8 cellular contexts compared by ENCODE assay signal in the genomic region with DNA sequence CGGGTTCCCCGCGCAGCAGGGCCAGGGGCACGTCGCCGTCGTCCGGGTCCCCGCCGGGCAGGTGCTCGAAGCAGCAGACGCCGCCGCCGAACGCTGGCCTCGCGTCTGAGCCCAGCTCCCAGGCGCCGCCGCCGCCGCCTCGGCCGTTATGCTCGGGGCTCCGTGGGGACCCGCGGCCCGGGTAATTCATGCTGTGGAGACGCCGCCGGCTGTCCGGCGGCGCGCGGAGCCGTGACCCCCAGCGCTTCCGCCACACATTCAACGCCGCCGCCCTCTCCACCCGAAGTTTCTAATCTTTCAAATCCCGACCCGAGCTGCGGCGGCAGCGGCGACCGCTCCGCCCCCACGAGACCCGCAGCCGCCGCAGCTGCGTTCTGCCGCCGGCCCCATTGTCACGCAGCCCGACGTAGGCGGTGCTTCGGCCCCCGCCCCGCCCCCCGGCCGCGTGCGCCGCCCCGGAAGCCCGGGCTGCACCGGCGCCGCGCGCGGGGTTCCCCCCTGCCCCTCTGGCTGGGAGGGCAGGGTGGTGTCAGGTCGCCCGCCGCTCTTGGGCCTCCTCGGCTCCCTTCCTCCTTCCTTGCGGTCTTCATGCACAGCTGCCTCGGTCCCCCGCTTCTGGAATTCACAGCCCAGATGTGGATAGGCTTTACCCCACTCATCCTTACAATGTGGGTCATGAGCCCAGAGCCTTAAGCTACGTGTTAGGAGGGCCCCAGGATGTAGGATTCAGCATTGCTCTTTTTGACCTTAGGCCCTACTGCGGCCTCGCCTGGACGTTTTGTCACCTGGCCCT. TPM values are rescaled to one million over a fixed set of nuclear protein-coding genes. Genes with fewer than 3 reads are reported as not detected.
DNase-seq lines count a peak whose midpoint lies in the region; ATAC-seq, FAIRE-seq and TF ChIP-seq lines count a peak whose summit lies in the region.

DDHD1 (minus strand) TSS at position 415 of the 793 bp plus-strand sequence; CDS start at position 190, 225 bp downstream.

- H3K4me3 ChIP-seq in ACC112 (ENCODE audit: low read depth, low read length) (peak within 1 kb of the TSS; percentile 90), keratinocyte (ENCODE audit: control insufficient read depth in 2 of 3, extremely low read depth in 1 of 3, insufficient read depth in 2 of 3, low read depth in 1 of 3, low read length in 3 of 3) (peak within 1 kb of the TSS; percentile 63 to 95 (median 94))

- peak within 1 kb of the TSS; percentile 83 for H3K9ac ChIP-seq in keratinocyte (ENCODE audit: control insufficient read depth, extremely low read depth, insufficient read depth, low read length)

- dilution Hi-C loops in keratinocyte (cut with MboI; ENCODE audit: extremely low pct_ligation_motif_present, low sequenced_read_pairs) = no loop called here

- H3K9me3 ChIP-seq in keratinocyte (ENCODE audit: control insufficient read depth, low read depth, low read length) = no peaks in the 10 kb centered on the region

- H3K27me3 ChIP-seq in ACC112 (ENCODE audit: insufficient read depth, low read length) (no peaks in the 10 kb centered on the region), keratinocyte (ENCODE audit: control insufficient read depth, extremely low read depth, insufficient read depth, low read length) (no peaks in the 10 kb centered on the region)

- FAIRE-seq in keratinocyte (lab: Jason Lieb, UNC) = no peak

- ATAC-seq in GM18858 (IDR thresholded peaks at IDR 0.05; ENCODE audit: unreplicated experiment) (peak; percentile 48), HG03095 (IDR thresholded peaks at IDR 0.05; ENCODE audit: unreplicated experiment) (peak; percentile 64)

- H2AFZ ChIP-seq in ACC112 (ENCODE audit: low read length, unreplicated experiment) = peak within 1 kb of the TSS; percentile 92
- H2AFZ ChIP-seq in keratinocyte (ENCODE audit: control insufficient read depth, low read length) = peak within 1 kb of the TSS; percentile 98

- H3K27ac ChIP-seq in ACC112 (ENCODE audit: low read depth, low read length) (peak within 1 kb of the TSS; percentile 28; the same call in 1 of the 2 replicates), keratinocyte (ENCODE audit: control insufficient read depth, insufficient read depth, low read length) (peak within 1 kb of the TSS; percentile 56)

- DNase-seq in NCI-H2227 (lab: John Stamatoyannopoulos, UW; ENCODE audit: unreplicated experiment) (peak; percentile 85), keratinocyte (ENCODE audit: low read depth, low spot score) (no peak)
- DNase-seq in activated CD4-positive, CD25-positive, alpha-beta regulatory T cell treated with anti-CD3 and anti-CD28 coated beads, Interleukin-2, amount 50 U/mL, for 16 hours (ENCODE audit: low read depth, low spot score) = peak; percentile 70
- DNase-seq in central memory CD4-positive, alpha-beta T cell = peak; percentile 85
- DNase-seq in stimulated activated CD4-positive, alpha-beta T cell treated with anti-CD3 and anti-CD28 coated beads, Interleukin-15, amount 100 ng/mL, for 24 hours = peak; percentile 87

- H3K4me1 ChIP-seq in ACC112 (ENCODE audit: control insufficient read depth, insufficient read depth, low read length, unreplicated experiment) (peaks cover 28% of the 10 kb centered on the region), keratinocyte (ENCODE audit: control insufficient read depth, extremely low read depth, insufficient read depth, low read length) (peaks cover 9% of the 10 kb centered on the region)

- no peaks in the 10 kb centered on the region for H4K20me1 ChIP-seq in keratinocyte (ENCODE audit: control insufficient read depth, extremely low read depth, insufficient read depth, low read length)

- no peak for TF ChIP-seq CTCF in keratinocyte (optimal IDR thresholded peaks at IDR 0.05 in 1 of 3, IDR thresholded peaks at IDR 0.05 in 1 of 3, conservative IDR thresholded peaks at IDR 0.05 in 1 of 3; ENCODE audit: extremely low read depth in 1 of 3, insufficient read depth in 2 of 3, low read length in 3 of 3)

- peak within 1 kb of the TSS; percentile 98 for H3K4me2 ChIP-seq in keratinocyte (ENCODE audit: control insufficient read depth, extremely low read depth, insufficient read depth, low read depth, low read length)

- no peaks in the 10 kb centered on the region for H3K36me3 ChIP-seq in ACC112 (ENCODE audit: insufficient read depth, low read length)
- H3K36me3 ChIP-seq in keratinocyte (ENCODE audit: control insufficient read depth in 2 of 2, extremely low read depth in 1 of 2, insufficient read depth in 2 of 2, low read length in 2 of 2) = peaks cover 0 to 3% of the 10 kb centered on the region in 2 experiments

- H3K79me2 ChIP-seq in ACC112 (ENCODE audit: control insufficient read depth, insufficient read depth, low read length, unreplicated experiment) = peaks cover 39% of the 10 kb centered on the region
- peaks cover 38% of the 10 kb centered on the region for H3K79me2 ChIP-seq in keratinocyte (ENCODE audit: control insufficient read depth, insufficient read depth, low read length)

- no peaks in the 10 kb centered on the region for H3K9me1 ChIP-seq in keratinocyte (ENCODE audit: control insufficient read depth, extremely low read depth, insufficient read depth, low read length)

RNA-seq across cellular contexts. Expression of gene DDHD1, which starts in this region (rescaled TPM):
- polyA plus RNA-seq in keratinocyte = 6.9 to 10.4 TPM (median 7.3 TPM) in 3 replicates
- 7.4 TPM for polyA plus RNA-seq in keratinocyte (2011; ENCODE audit: low read depth)
- 4.4 and 8.3 TPM in 2 replicates for polyA plus RNA-seq in keratinocyte (2011; cell fraction: cytosol; rRNA removed)
- polyA plus RNA-seq in keratinocyte (2011; cell fraction: nucleus; rRNA removed) = 13.2 and 18.0 TPM in 2 replicates
- polyA plus RNA-seq in keratinocyte (2012; ENCODE audit: low replicate concordance) = 3.1 and 6.3 TPM in 2 replicates
- polyA minus RNA-seq in keratinocyte = 4.7 to 24.5 TPM (median 11.7 TPM) in 3 replicates
- polyA minus RNA-seq in keratinocyte (2011; cell fraction: cytosol; rRNA and poly(A)+ RNA removed) = 7.5 TPM
- polyA minus RNA-seq in keratinocyte (2011; cell fraction: nucleus; rRNA and poly(A)+ RNA removed) = 24.0 and 50.6 TPM in 2 replicates
